24 cellular contexts compared by ENCODE assay signal in genomic region chr3:117709108-117709507, GRCh38.
"Had no signal": no experiment of that assay in that cellular context is flagged by ENCODE, and none has a peak within 500 bp of the region (broad histone marks: within the 10 kb centered on the region; RNA-seq: fewer than 3 reads in every experiment).

No MANE protein-coding gene starts in this region.

- H3K9me3 ChIP-seq: neutrophil, pancreas, prostate gland, right lobe of liver, sigmoid colon, stomach, thoracic aorta, thyroid gland, tibial nerve, upper lobe of left lung, vagina had no signal

- H3K36me3 ChIP-seq: neutrophil, pancreas, prostate gland, right lobe of liver, sigmoid colon, stomach, thoracic aorta, thyroid gland, tibial nerve, upper lobe of left lung, vagina had no signal

- ATAC-seq: naive thymus-derived CD4-positive, alpha-beta T cell; natural killer cell; pancreas; right cardiac atrium; right lobe of liver; stimulated activated effector memory CD8-positive, alpha-beta T cell treated with anti-CD3 and anti-CD28 coated beads, Interleukin-12 subunit alpha, Interleukin-12 subunit beta, amount 100 ng/mL, for 72 hours; stimulated activated naive B cell treated with anti-CD40 and anti-IgM and Interleukin-4, amounts not matched to agents 10 μg/mL and 1 μg/mL and 100 μg/mL, for 72 hours had no signal

- H3K27ac ChIP-seq: neutrophil, pancreas, prostate gland, right lobe of liver, sigmoid colon, stomach, thoracic aorta, thyroid gland, tibial nerve, upper lobe of left lung, vagina had no signal

- H3K4me3 ChIP-seq: pancreas, prostate gland, right lobe of liver, sigmoid colon, stomach, thoracic aorta, thyroid gland, tibial nerve, upper lobe of left lung, vagina had no signal

- H3K27me3 ChIP-seq: neutrophil, pancreas, right lobe of liver, sigmoid colon, stomach, thyroid gland, tibial nerve, upper lobe of left lung, vagina had no signal

- DNase-seq: naive thymus-derived CD4-positive, alpha-beta T cell; natural killer cell; nucleus accumbens; pancreas; right cardiac atrium; right lobe of liver; sigmoid colon; small intestine; stimulated activated CD4-positive, alpha-beta T cell treated with anti-CD3 and anti-CD28 coated beads, Interleukin-15, amount 100 ng/mL, for 24 hours; stimulated activated CD4-positive, alpha-beta T cell treated with anti-CD3 and anti-CD28 coated beads, Interleukin-2, amount 100 ng/mL, for 24 hours; stimulated activated CD4-positive, alpha-beta T cell treated with anti-CD3 and anti-CD28 coated beads, Interleukin-2, amount 100 ng/mL, for 48 hours; stimulated activated CD4-positive, alpha-beta T cell treated with anti-CD3 and anti-CD28 coated beads, Interleukin-4, amount 100 ng/mL, for 24 hours; stimulated activated naive B cell treated with anti-CD40 and anti-IgM and Interleukin-4, amounts not matched to agents 10 μg/mL and 1 μg/mL and 100 μg/mL, for 72 hours; stimulated activated naive CD4-positive, alpha-beta T cell treated with Interleukin-2 at 50 U/mL for 16 hours; stomach; thyroid gland; trophoblast cell; upper lobe of left lung had no signal
